ENCODE assay signal across 15 cellular contexts in genomic region chr3:38119248-38119544, GRCh38. TPM values are rescaled to one million over a fixed set of nuclear protein-coding genes. Genes with fewer than 3 reads are reported as not detected.
DNase-seq lines count a peak whose midpoint lies in the region; ATAC-seq and TF ChIP-seq lines count a peak whose summit lies in the region.
"Had no signal": no experiment of that assay in that cellular context is flagged by ENCODE, and none has a peak within 500 bp of the region (broad histone marks: within the 10 kb centered on the region; RNA-seq: fewer than 3 reads in every experiment).

No MANE protein-coding gene starts in this region.

- peaks cover 10% of the 10 kb centered on the region for H3K36me3 ChIP-seq in CD8-positive, alpha-beta memory T cell (ENCODE audit: insufficient read depth, low read length)

- peaks cover 4% of the 10 kb centered on the region for H3K4me1 Mint-ChIP-seq in activated naive CD8-positive, alpha-beta T cell (ENCODE audit: low read depth)
- peaks cover 19% of the 10 kb centered on the region for H3K4me1 Mint-ChIP-seq in activated naive CD8-positive, alpha-beta T cell treated with anti-CD3 and anti-CD28 coated beads, Interleukin-2, amount 50 U/mL, for 24 hours
- H3K4me1 Mint-ChIP-seq in CD8-positive, alpha-beta memory T cell = peaks cover 5 to 11% (median 5%) of the 10 kb centered on the region in 3 donors
- H3K4me1 Mint-ChIP-seq in endothelial cell (ENCODE audit: unreplicated experiment) = no peaks in the 10 kb centered on the region

- TF ChIP-seq CTCF in coronary artery (IDR thresholded peaks at IDR 0.05) = no peak
- no peak for TF ChIP-seq CTCF in endothelial cell (IDR thresholded peaks at IDR 0.05; ENCODE audit: unreplicated experiment)

- no peaks in the 10 kb centered on the region for H3K27me3 ChIP-seq in CD8-positive, alpha-beta memory T cell (ENCODE audit: insufficient read depth, low read length, poor library complexity, severe bottlenecking)

- no peak overlapping the region for H3K27ac ChIP-seq in CD8-positive, alpha-beta memory T cell (ENCODE audit: low read depth, low read length)
- peak overlapping the region; percentile 5 for H3K27ac ChIP-seq in angular gyrus (ENCODE audit: low read depth, low read length)
- no peak overlapping the region for H3K27ac ChIP-seq in coronary artery

- H3K27ac Mint-ChIP-seq in activated naive CD8-positive, alpha-beta T cell = peak overlapping the region; percentile 50
- no peak overlapping the region for H3K27ac Mint-ChIP-seq in activated naive CD8-positive, alpha-beta T cell treated with anti-CD3 and anti-CD28 coated beads, Interleukin-2, amount 50 U/mL, for 24 hours
- H3K27ac Mint-ChIP-seq in CD8-positive, alpha-beta memory T cell = peak overlapping the region in 5 of 8 donors; percentile 35 to 97 (median 66)
- H3K27ac Mint-ChIP-seq in endothelial cell (ENCODE audit: unreplicated experiment) = no peak overlapping the region

- no peak overlapping the region for H3K4me3 ChIP-seq in CD8-positive, alpha-beta memory T cell (ENCODE audit: low read length)
- H3K4me3 ChIP-seq in coronary artery = no peak overlapping the region

- no peaks in the 10 kb centered on the region for H3K27me3 Mint-ChIP-seq in activated naive CD8-positive, alpha-beta T cell
- H3K27me3 Mint-ChIP-seq in activated naive CD8-positive, alpha-beta T cell treated with anti-CD3 and anti-CD28 coated beads, Interleukin-2, amount 50 U/mL, for 24 hours = no peaks in the 10 kb centered on the region
- no peaks in the 10 kb centered on the region for H3K27me3 Mint-ChIP-seq in CD8-positive, alpha-beta memory T cell
- H3K27me3 Mint-ChIP-seq in endothelial cell (ENCODE audit: unreplicated experiment) = peaks cover 7% of the 10 kb centered on the region

- H3K4me1 ChIP-seq in CD8-positive, alpha-beta memory T cell (ENCODE audit: insufficient read depth, low read length) = no peaks in the 10 kb centered on the region

- intact Hi-C loops in posterior vena cava (cut with DNase I) = no loop called here

- ATAC-seq in activated naive CD8-positive, alpha-beta T cell treated with anti-CD3 and anti-CD28 coated beads, Interleukin-2, amount 50 U/mL, for 24 hours = no peak
- no peak for ATAC-seq in GM18517 (IDR thresholded peaks at IDR 0.05; ENCODE audit: unreplicated experiment)

- POLR2A ChIA-PET in CD8-positive, alpha-beta memory T cell (lab: Charles Lee) = no interaction called here

- no peak overlapping the region for H3K4me3 Mint-ChIP-seq in activated naive CD8-positive, alpha-beta T cell
- no peak overlapping the region for H3K4me3 Mint-ChIP-seq in activated naive CD8-positive, alpha-beta T cell treated with anti-CD3 and anti-CD28 coated beads, Interleukin-2, amount 50 U/mL, for 24 hours
- no peak overlapping the region for H3K4me3 Mint-ChIP-seq in CD8-positive, alpha-beta memory T cell
- no peak overlapping the region for H3K4me3 Mint-ChIP-seq in endothelial cell (ENCODE audit: unreplicated experiment)

- H3K9me3 Mint-ChIP-seq in activated naive CD8-positive, alpha-beta T cell (ENCODE audit: low read depth) = no peaks in the 10 kb centered on the region
- no peaks in the 10 kb centered on the region for H3K9me3 Mint-ChIP-seq in activated naive CD8-positive, alpha-beta T cell treated with anti-CD3 and anti-CD28 coated beads, Interleukin-2, amount 50 U/mL, for 24 hours
- no peaks in the 10 kb centered on the region for H3K9me3 Mint-ChIP-seq in CD8-positive, alpha-beta memory T cell
- H3K9me3 Mint-ChIP-seq in endothelial cell (ENCODE audit: unreplicated experiment) = no peaks in the 10 kb centered on the region

- no peak for DNase-seq in activated naive CD8-positive, alpha-beta T cell treated with anti-CD3 and anti-CD28 coated beads, Interleukin-2, amount 50 U/mL, for 24 hours
- no peak for DNase-seq in CD8-positive, alpha-beta memory T cell
- DNase-seq in posterior vena cava (ENCODE audit: low spot score) (peak; percentile 52), coronary artery (ENCODE audit: low spot score) (no peak), endothelial cell (ENCODE audit: low spot score) (no peak)
- DNase-seq: COR-L47, HCEC 1CT, NCI-H1417, NCI-H1930, NCI-H2171 treated with DMSO at 0.1 percent for 48 hours, NCI-H82, SHP77 had no signal

- no peaks in the 10 kb centered on the region for H3K9me3 ChIP-seq in CD8-positive, alpha-beta memory T cell (ENCODE audit: low read length)

- peaks cover 2% of the 10 kb centered on the region for H3K36me3 Mint-ChIP-seq in activated naive CD8-positive, alpha-beta T cell
- H3K36me3 Mint-ChIP-seq in activated naive CD8-positive, alpha-beta T cell treated with anti-CD3 and anti-CD28 coated beads, Interleukin-2, amount 50 U/mL, for 24 hours (ENCODE audit: low read depth) = peaks cover 7% of the 10 kb centered on the region
- peaks cover 0 to 46% (median 5%) of the 10 kb centered on the region in 3 donors for H3K36me3 Mint-ChIP-seq in CD8-positive, alpha-beta memory T cell
- peaks cover 15% of the 10 kb centered on the region for H3K36me3 Mint-ChIP-seq in endothelial cell (ENCODE audit: low read depth, unreplicated experiment)

- CTCF ChIA-PET in CD8-positive, alpha-beta memory T cell (lab: Charles Lee) = interaction anchor here (1.0 to 5.6 kb wide), 6 partner anchors 18 to 361 kb away, joined by 3 to 31 read pairs (median 10); partner anchors contain the start of genes ACAA1 and XYLB

RNA-seq across cellular contexts. Expression of gene ACAA1, which starts 17.7 kb away (rescaled TPM):
- 10 to 100 TPM; 67.1 to 67.4 TPM for total RNA-seq in CD8-positive, alpha-beta memory T cell
- 49.0 TPM for polyA plus RNA-seq in CD8-positive, alpha-beta memory T cell
- 10 to 100 TPM; 29.8 to 41.9 TPM for total RNA-seq in posterior vena cava
- 71.9 TPM for total RNA-seq in endothelial cell (ENCODE audit: unreplicated experiment)

RNA-seq across cellular contexts. Expression of gene MYD88, which starts 19.3 kb away (rescaled TPM):
- 10 to 100 TPM; 32.9 to 35.9 TPM for total RNA-seq in CD8-positive, alpha-beta memory T cell
- polyA plus RNA-seq in CD8-positive, alpha-beta memory T cell = 108 TPM
- total RNA-seq in posterior vena cava (10 to 100 TPM; 24.7 to 26.3 TPM), endothelial cell (ENCODE audit: unreplicated experiment) (51.0 TPM)

RNA-seq across cellular contexts. Expression of gene OXSR1, which starts 46.1 kb away (rescaled TPM):
- 10 to 100 TPM; 56.3 to 60.0 TPM for total RNA-seq in CD8-positive, alpha-beta memory T cell
- polyA plus RNA-seq in CD8-positive, alpha-beta memory T cell = 16.4 TPM
- total RNA-seq in posterior vena cava (10 to 100 TPM; 30.4 to 52.3 TPM), endothelial cell (ENCODE audit: unreplicated experiment) (36.0 TPM)

Comparison
In these comparisons a context has a peak if more than half of its experiments do, and no peak if none do; other contexts are left out.
1. H3K27ac Mint-ChIP-seq: peak in activated naive CD8-positive, alpha-beta T cell (single experiment) and CD8-positive, alpha-beta memory T cell (5 of 8); none in activated naive CD8-positive, alpha-beta T cell treated with anti-CD3 and anti-CD28 coated beads, Interleukin-2, amount 50 U/mL, for 24 hours (single experiment) and endothelial cell (single experiment).